ENCODE assay signal across 1 cellular context in the genomic region with DNA sequence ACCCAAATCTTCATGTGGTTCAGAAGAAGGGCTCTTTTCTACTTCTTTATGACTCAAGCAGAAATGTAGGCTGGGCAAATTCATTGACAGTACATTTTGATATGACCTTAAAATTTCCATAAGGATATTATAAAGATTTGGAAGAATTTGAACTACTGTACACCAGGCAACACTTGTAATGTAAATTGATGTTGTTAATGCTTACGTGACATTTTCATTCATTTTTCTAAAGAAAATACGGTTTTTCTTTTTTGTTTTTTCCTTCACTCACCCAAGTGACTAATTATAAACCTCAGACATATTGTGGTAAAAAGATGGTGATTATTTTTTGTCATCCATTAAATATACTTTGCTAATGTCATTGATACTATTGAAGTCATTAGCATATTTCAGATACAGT.
TF ChIP-seq lines count a peak whose summit lies in the region.

No MANE protein-coding gene starts in this region.

TF ChIP-seq in HepG2, 621 proteins besides CTCF, POLR2A, EP300 and RAD21 (continued from another document):
- TF ChIP-seq KDM5A (IDR thresholded peaks at IDR 0.05; ENCODE audit: borderline replicate concordance, low read length), result 0 out of 2 replicates have a peak, but pooled peaks have one; percentile 28
- no peak for TF ChIP-seq ZNF124 (CRISPR knock-in tag; IDR thresholded peaks at IDR 0.05)
- TF ChIP-seq MAFK (conservative IDR thresholded peaks at IDR 0.05 in 1 of 2, IDR thresholded peaks at IDR 0.05 in 1 of 2; ENCODE audit: low read length in 2 of 2), result peak; percentile 76 to 85
